In the genomic region with DNA sequence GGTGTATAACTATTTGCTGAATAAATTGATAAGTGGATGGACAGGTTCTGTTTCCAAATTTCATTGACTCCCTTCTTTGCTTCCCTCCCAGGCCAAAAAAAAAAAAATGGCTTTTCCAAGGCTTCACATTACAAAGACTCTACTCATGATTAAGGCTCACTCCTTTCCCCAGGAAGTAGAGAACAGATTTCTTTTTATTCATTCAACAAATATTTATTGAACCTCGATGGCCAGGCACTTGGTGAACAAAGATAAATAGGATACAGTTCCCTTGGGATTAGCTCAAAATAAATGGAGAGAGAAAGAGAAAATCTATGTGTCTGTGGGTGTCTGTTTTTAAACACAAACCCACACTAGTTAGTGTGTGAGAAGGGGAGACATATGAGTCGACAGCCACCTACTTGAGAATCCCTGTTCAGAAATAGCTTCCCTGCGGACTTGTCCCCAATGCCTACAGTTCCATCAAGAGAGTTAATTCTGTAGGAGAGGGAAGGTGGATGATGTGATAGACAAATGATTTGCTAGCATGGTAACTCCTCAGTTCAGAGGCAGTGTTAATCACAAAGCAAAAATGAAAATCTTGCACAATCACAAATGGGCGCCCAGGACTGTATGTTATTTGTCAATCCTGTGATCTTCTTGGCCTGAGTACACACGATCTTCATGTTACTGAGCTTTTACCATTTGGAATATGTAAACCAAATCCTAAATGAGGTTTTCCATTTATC, we compare ENCODE assay signal across 13 cellular contexts. TPM values are rescaled to one million over a fixed set of nuclear protein-coding genes. Genes with fewer than 3 reads are reported as not detected.
A peak's percentile ranks its signal among the peaks of the same experiment; 100 is the strongest.
DNase-seq lines count a peak whose midpoint lies in the region; ATAC-seq and TF ChIP-seq lines count a peak whose summit lies in the region.
"Had no signal": no experiment of that assay in that cellular context is flagged by ENCODE, and none has a peak within 500 bp of the region (broad histone marks: within the 10 kb centered on the region; RNA-seq: fewer than 3 reads in every experiment).

No MANE protein-coding gene starts in this region.

- H2AFZ ChIP-seq in GM23338: no peak overlapping the region

- TF ChIP-seq CTCF in ascending aorta (IDR thresholded peaks at IDR 0.05): no peak
- no peak for TF ChIP-seq CTCF in heart right ventricle (IDR thresholded peaks at IDR 0.05)
- no peak for TF ChIP-seq CTCF in GM23338 (conservative IDR thresholded peaks at IDR 0.05; ENCODE audit: low read depth in 2 of 2)

- peaks cover 3% of the 10 kb centered on the region for H4K20me1 ChIP-seq in GM23338 (replicated peaks; ENCODE audit: insufficient read depth)

- CTCF ChIA-PET in HEK293T (lab: Yijun Ruan, JAX): no interaction called here

- H3K79me2 ChIP-seq in GM23338 (replicated peaks; ENCODE audit: insufficient read depth): 0 out of 2 replicates have a peak, but pooled peaks cover 5% of the 10 kb centered on the region

- H3K36me3 Mint-ChIP-seq in GM23338 (ENCODE audit: low read depth): peaks cover 7% of the 10 kb centered on the region

- H3K9me2 ChIP-seq in GM23338 (ENCODE audit: insufficient read depth): no peaks in the 10 kb centered on the region

- no peak overlapping the region; the same call in 1 of the 2 replicates for H3K27ac Mint-ChIP-seq in GM23338
- H3K27ac Mint-ChIP-seq: activated CD8-positive, alpha-beta T cell treated with anti-CD3 and anti-CD28 coated beads for 36 hours; activated naive CD8-positive, alpha-beta T cell treated with anti-CD3 and anti-CD28 coated beads, Interleukin-2, amount 10 ng/mL, durations not matched to agents 7 days and 5 days; CD14-positive monocyte had no signal

- H3K4me1 ChIP-seq in ascending aorta (peaks cover 2 to 36% of the 10 kb centered on the region in 2 donors), heart right ventricle (peaks cover 6 to 70% (median 62%) of the 10 kb centered on the region in 9 donors), GM23338 (ENCODE audit: insufficient read depth) (0 out of 2 replicates have a peak, but pooled peaks cover 4% of the 10 kb centered on the region)

- no peaks in the 10 kb centered on the region for H3K27me3 Mint-ChIP-seq in GM23338 (ENCODE audit: insufficient read depth, low read depth, poor library complexity)
- H3K27me3 Mint-ChIP-seq: activated CD8-positive, alpha-beta T cell treated with anti-CD3 and anti-CD28 coated beads for 36 hours; activated naive CD8-positive, alpha-beta T cell treated with anti-CD3 and anti-CD28 coated beads, Interleukin-2, amount 10 ng/mL, durations not matched to agents 7 days and 5 days had no signal

- ATAC-seq in heart right ventricle (peak in 4 of 8 donors; percentile 38 to 71 (median 58)), HG02884 (IDR thresholded peaks at IDR 0.05; ENCODE audit: unreplicated experiment) (no peak), GM23338 (no peak)
- ATAC-seq: activated CD8-positive, alpha-beta T cell treated with anti-CD3 and anti-CD28 coated beads for 36 hours; stimulated activated naive CD8-positive, alpha-beta T cell treated with anti-CD3 and anti-CD28 coated beads, Interleukin-15, Interleukin-2, amounts not matched to agents 100 U/mL and 50 U/mL, for 24 hours had no signal

- 0 out of 2 replicates have a peak, but pooled peaks cover 2% of the 10 kb centered on the region for H3F3A ChIP-seq in GM23338 (replicated peaks; ENCODE audit: low read depth)

- H3K27me3 ChIP-seq in ascending aorta (no peaks in the 10 kb centered on the region), heart right ventricle (no peaks in the 10 kb centered on the region), GM23338 (ENCODE audit: insufficient read depth) (no peaks in the 10 kb centered on the region)

- H3K27ac ChIP-seq in ascending aorta (peak overlapping the region; percentile 1 to 29), heart right ventricle (peak overlapping the region in 8 of 10 donors; percentile 3 to 61 (median 32)), GM23338 (ENCODE audit: low read depth) (no peak overlapping the region)

- intact Hi-C loops in ascending aorta (cut with DNase I) (no loop called here), heart right ventricle (cut with DNase I) (no loop called here)

- POLR2A ChIA-PET in HEK293T (lab: Yijun Ruan, JAX): interaction anchor here (1.1 kb wide), 1 partner anchor 20 kb away, joined by 3 read pairs; a partner anchor contains a TSS

- DNase-seq in GM03348 (ENCODE audit: low spot score) (peak; percentile 48), ascending aorta (ENCODE audit: low spot score in 2 of 2) (no peak), heart right ventricle (no peak), renal cortical epithelial cell (ENCODE audit: low read depth) (peak; percentile 55), HEK293T (ENCODE audit: extremely low spot score) (no peak), GM23338 (ENCODE audit: low spot score) (no peak)
- no peak for DNase-seq in activated CD4-positive, alpha-beta T cell treated with anti-CD3 and anti-CD28 coated beads, Interleukin-2, amount 50 U/mL, for 48 hours
- DNase-seq: activated CD8-positive, alpha-beta T cell treated with anti-CD3 and anti-CD28 coated beads for 36 hours; activated naive CD8-positive, alpha-beta T cell treated with anti-CD3 and anti-CD28 coated beads, Interleukin-2, amount 10 ng/mL, durations not matched to agents 7 days and 5 days; stimulated activated CD4-positive, alpha-beta T cell treated with anti-CD3 and anti-CD28 coated beads, Interleukin-15, amount 100 ng/mL, for 24 hours; stimulated activated naive CD8-positive, alpha-beta T cell treated with anti-CD3 and anti-CD28 coated beads, Interleukin-15, Interleukin-2, amounts not matched to agents 100 U/mL and 50 U/mL, for 24 hours had no signal

- WGBS in heart right ventricle, 2 donors: 55 to 60% methylated on average over 5 of the region's 5 CpGs

- H3K4me1 Mint-ChIP-seq in GM23338: peaks cover 8% of the 10 kb centered on the region; the same call in 2 of the 3 replicates

- no peak overlapping the region for H3K4me2 ChIP-seq in GM23338

- H3K9me3 ChIP-seq in ascending aorta (no peaks in the 10 kb centered on the region), heart right ventricle (no peaks in the 10 kb centered on the region)

- no peak overlapping the region for H3K4me3 Mint-ChIP-seq in GM23338
- H3K4me3 Mint-ChIP-seq: activated CD8-positive, alpha-beta T cell treated with anti-CD3 and anti-CD28 coated beads for 36 hours; activated naive CD8-positive, alpha-beta T cell treated with anti-CD3 and anti-CD28 coated beads, Interleukin-2, amount 10 ng/mL, durations not matched to agents 7 days and 5 days; CD14-positive monocyte had no signal

- no peak overlapping the region for H3K4me3 ChIP-seq in ascending aorta
- no peak overlapping the region for H3K4me3 ChIP-seq in heart right ventricle
- H3K4me3 ChIP-seq in GM23338: no peak overlapping the region

- H3K36me3 ChIP-seq in ascending aorta (no peaks in the 10 kb centered on the region), heart right ventricle (peaks cover 0 to 15% (median 0%) of the 10 kb centered on the region in 9 donors), GM23338 (ENCODE audit: insufficient read depth) (no peaks in the 10 kb centered on the region; the same call in 1 of the 2 replicates)

- no peaks in the 10 kb centered on the region for H3K9me3 Mint-ChIP-seq in GM23338
- H3K9me3 Mint-ChIP-seq: activated CD8-positive, alpha-beta T cell treated with anti-CD3 and anti-CD28 coated beads for 36 hours; activated naive CD8-positive, alpha-beta T cell treated with anti-CD3 and anti-CD28 coated beads, Interleukin-2, amount 10 ng/mL, durations not matched to agents 7 days and 5 days; CD14-positive monocyte had no signal

TF ChIP-seq in HEK293T, 16 proteins besides CTCF, POLR2A, EP300 and RAD21 (continues in another document):
- TF ChIP-seq NFRKB (IDR thresholded peaks at IDR 0.05): no peak
- no peak for TF ChIP-seq BHLHE40 (IDR thresholded peaks at IDR 0.05; ENCODE audit: borderline replicate concordance)
- no peak for TF ChIP-seq FOXK2 (IDR thresholded peaks at IDR 0.05)
- TF ChIP-seq FOXA1 (IDR thresholded peaks at IDR 0.05): no peak
- no peak for TF ChIP-seq ZNF384 (IDR thresholded peaks at IDR 0.05)
- TF ChIP-seq ARNT (IDR thresholded peaks at IDR 0.05): no peak
- no peak for TF ChIP-seq L3MBTL2 (conservative IDR thresholded peaks at IDR 0.05)
- TF ChIP-seq ELF4 (IDR thresholded peaks at IDR 0.05): no peak
- TF ChIP-seq, protein P1, sequence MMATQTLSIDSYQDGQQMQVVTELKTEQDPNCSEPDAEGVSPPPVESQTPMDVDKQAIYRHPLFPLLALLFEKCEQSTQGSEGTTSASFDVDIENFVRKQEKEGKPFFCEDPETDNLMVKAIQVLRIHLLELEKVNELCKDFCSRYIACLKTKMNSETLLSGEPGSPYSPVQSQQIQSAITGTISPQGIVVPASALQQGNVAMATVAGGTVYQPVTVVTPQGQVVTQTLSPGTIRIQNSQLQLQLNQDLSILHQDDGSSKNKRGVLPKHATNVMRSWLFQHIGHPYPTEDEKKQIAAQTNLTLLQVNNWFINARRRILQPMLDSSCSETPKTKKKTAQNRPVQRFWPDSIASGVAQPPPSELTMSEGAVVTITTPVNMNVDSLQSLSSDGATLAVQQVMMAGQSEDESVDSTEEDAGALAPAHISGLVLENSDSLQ (IDR thresholded peaks at IDR 0.05): no peak
- TF ChIP-seq FOXM1 (IDR thresholded peaks at IDR 0.05; ENCODE audit: borderline replicate concordance): no peak

TF ChIP-seq in GM23338, 12 proteins besides CTCF, POLR2A, EP300 and RAD21 (continues in another document):
- TF ChIP-seq, protein P2, sequence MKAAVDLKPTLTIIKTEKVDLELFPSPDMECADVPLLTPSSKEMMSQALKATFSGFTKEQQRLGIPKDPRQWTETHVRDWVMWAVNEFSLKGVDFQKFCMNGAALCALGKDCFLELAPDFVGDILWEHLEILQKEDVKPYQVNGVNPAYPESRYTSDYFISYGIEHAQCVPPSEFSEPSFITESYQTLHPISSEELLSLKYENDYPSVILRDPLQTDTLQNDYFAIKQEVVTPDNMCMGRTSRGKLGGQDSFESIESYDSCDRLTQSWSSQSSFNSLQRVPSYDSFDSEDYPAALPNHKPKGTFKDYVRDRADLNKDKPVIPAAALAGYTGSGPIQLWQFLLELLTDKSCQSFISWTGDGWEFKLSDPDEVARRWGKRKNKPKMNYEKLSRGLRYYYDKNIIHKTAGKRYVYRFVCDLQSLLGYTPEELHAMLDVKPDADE (IDR thresholded peaks at IDR 0.05): no peak
- no peak for TF ChIP-seq ZNF114 (CRISPR knock-in tag; IDR thresholded peaks at IDR 0.05)
- TF ChIP-seq EZH2phosphoT487 (IDR thresholded peaks at IDR 0.05; ENCODE audit: unreplicated experiment): no peak
- TF ChIP-seq ZNF331 (CRISPR knock-in tag; IDR thresholded peaks at IDR 0.05; ENCODE audit: low read depth): no peak

RNA-seq across cellular contexts. Expression of a gene that starts 20.3 kb away (rescaled TPM):
- total RNA-seq in ascending aorta (31.3 TPM), heart right ventricle (10 to 100 TPM in 8 of 10 donors, 1 to 10 TPM in 2; 9.7 to 18.0 (median 11.8) TPM), renal cortical epithelial cell (16.6 and 23.4 TPM in 2 replicates)
- polyA plus RNA-seq in heart right ventricle (10 to 100 TPM; 12.5 to 19.8 TPM), GM23338 (2016; fragmentation: Nextera tagmentation; extraction: Ambion mirVana) (22.2 and 23.8 TPM in 2 replicates)
- 29.5 and 34.0 TPM in 2 replicates for total RNA-seq in GM23338 (2014; rRNA removed; shearing (Covaris generic))

Comparison
In these comparisons a context has a peak if more than half of its experiments do, and no peak if none do; other contexts are left out.
1. DNase-seq: peak in GM03348 (single experiment) and renal cortical epithelial cell (single experiment); none in ascending aorta (0 of 2), heart right ventricle (0 of 2), activated CD4-positive, alpha-beta T cell treated with anti-CD3 and anti-CD28 coated beads, Interleukin-2, amount 50 U/mL, for 48 hours (0 of 2), HEK293T (single experiment) and GM23338 (single experiment).